In the genomic region with DNA sequence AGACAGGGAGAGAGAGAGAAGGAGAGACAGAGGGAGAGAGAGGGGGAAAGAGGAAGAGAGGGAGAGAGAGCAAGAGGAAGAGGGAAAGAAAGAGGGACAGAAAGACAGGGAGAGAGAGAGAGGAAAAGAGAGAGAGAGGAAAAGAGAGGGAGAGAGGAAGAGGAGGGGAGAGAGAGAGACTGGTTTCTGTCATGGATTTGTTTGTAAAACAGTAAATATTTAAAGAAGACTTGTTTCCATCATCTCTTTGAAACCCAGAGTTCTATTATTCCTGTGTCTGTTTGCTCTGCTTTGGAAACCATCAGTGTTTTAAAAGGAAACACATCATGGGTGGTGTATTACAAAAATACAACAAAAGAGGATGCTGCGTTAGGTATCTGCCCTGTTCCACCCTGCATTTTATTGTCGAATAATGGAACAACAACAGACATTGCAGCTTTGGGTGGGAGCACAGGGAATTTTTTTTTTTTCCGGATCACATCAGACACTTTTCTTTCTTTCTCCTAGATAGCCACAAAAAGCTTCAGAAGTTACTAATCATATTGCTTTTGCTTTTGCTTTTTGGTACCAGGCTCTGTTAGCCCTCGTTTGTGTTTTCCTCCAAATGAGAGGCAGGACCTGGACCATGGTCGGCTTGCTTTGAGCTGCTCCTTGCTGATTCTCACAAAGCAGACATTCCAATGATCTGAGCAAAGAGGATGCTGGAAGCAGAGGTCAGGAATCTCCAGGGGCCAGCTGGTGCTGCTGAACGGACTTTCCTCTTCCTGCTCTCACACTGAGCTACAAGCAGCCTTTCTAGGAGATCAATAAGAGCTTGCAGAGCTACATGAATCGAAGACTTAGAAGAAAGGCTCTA, we compare ENCODE assay signal across 9 cellular contexts.
A peak's percentile ranks its signal among the peaks of the same experiment; 100 is the strongest.
DNase-seq lines count a peak whose midpoint lies in the region; ATAC-seq, FAIRE-seq and TF ChIP-seq lines count a peak whose summit lies in the region.
"Had no signal": no experiment of that assay in that cellular context is flagged by ENCODE, and none has a peak within 500 bp of the region (broad histone marks: within the 10 kb centered on the region; RNA-seq: fewer than 3 reads in every experiment).

No MANE protein-coding gene starts in this region.

- peak overlapping the region; percentile 50 for H3K4me3 Mint-ChIP-seq in glutamatergic neuron (ENCODE audit: unreplicated experiment)

- DNase-seq in GOT3 (lab: John Stamatoyannopoulos, UW) (peak; percentile 31), glutamatergic neuron (peak; percentile 65), retina (peak; percentile 85), UCSD-AML1 (lab: John Stamatoyannopoulos, UW; ENCODE audit: unreplicated experiment) (no peak), NCI-H1694 treated with DMSO at 0.1 percent for 48 hours (lab: John Stamatoyannopoulos, UW) (no peak), NCI-H2029 treated with DMSO at 0.1 percent for 48 hours (lab: John Stamatoyannopoulos, UW) (no peak)

- H3K27ac Mint-ChIP-seq in glutamatergic neuron (ENCODE audit: unreplicated experiment), result peak overlapping the region; percentile 87

- TF ChIP-seq CTCF in glutamatergic neuron (IDR thresholded peaks at IDR 0.05; ENCODE audit: partially characterized antibody, unreplicated experiment), result no peak

- H3K36me3 Mint-ChIP-seq in glutamatergic neuron (ENCODE audit: unreplicated experiment), result no peaks in the 10 kb centered on the region

- FAIRE-seq in TTC549 (lab: Jason Lieb, UNC), result peak; percentile 97
- FAIRE-seq: islet of Langerhans had no signal

- H3K27me3 Mint-ChIP-seq in glutamatergic neuron (ENCODE audit: unreplicated experiment), result peaks cover 5% of the 10 kb centered on the region

- peaks cover 2% of the 10 kb centered on the region for H3K9me3 Mint-ChIP-seq in glutamatergic neuron (ENCODE audit: unreplicated experiment)

- H3K4me1 Mint-ChIP-seq in glutamatergic neuron (ENCODE audit: low read depth, unreplicated experiment), result peaks cover 21% of the 10 kb centered on the region

- ATAC-seq in GM18867 (IDR thresholded peaks at IDR 0.05; ENCODE audit: unreplicated experiment), result no peak

Comparison
In these comparisons a context has a peak if more than half of its experiments do, and no peak if none do; other contexts are left out.
1. DNase-seq: peak in GOT3 (single experiment), glutamatergic neuron (single experiment) and retina (single experiment); none in UCSD-AML1 (single experiment), NCI-H1694 treated with DMSO at 0.1 percent for 48 hours (single experiment) and NCI-H2029 treated with DMSO at 0.1 percent for 48 hours (single experiment).